12 cellular contexts compared by ENCODE assay signal in genomic region chr3:58521002-58521670, GRCh38. TPM values are rescaled to one million over a fixed set of nuclear protein-coding genes. Genes with fewer than 3 reads are reported as not detected.
DNase-seq lines count a peak whose midpoint lies in the region; ATAC-seq and TF ChIP-seq lines count a peak whose summit lies in the region.
"Had no signal": no experiment of that assay in that cellular context is flagged by ENCODE, and none has a peak within 500 bp of the region (broad histone marks: within the 10 kb centered on the region; RNA-seq: fewer than 3 reads in every experiment).

No MANE protein-coding gene starts in this region.

- 80% methylated on average over 1 of the region's 7 CpGs for WGBS in right lobe of liver (ENCODE audit: insufficient coverage, low coverage, low lambda C conversion rate, missing lambda C conversion rate)

- POLR2A ChIA-PET in HEK293 (lab: Yijun Ruan, JAX): no interaction called here

- TF ChIP-seq CTCF in HEK293 (tag by site-specific recombination; IDR thresholded peaks at IDR 0.05) (no peak), right lobe of liver (IDR thresholded peaks at IDR 0.05) (peak in 1 of 4 donors; percentile 30)

- intact Hi-C loops in right lobe of liver (cut with DNase I): no loop called here

- ATAC-seq in right lobe of liver: peak; percentile 24 to 70 (median 56)
- ATAC-seq in HG03139 (IDR thresholded peaks at IDR 0.05; ENCODE audit: unreplicated experiment): no peak

- no peaks in the 10 kb centered on the region for H3K9me3 ChIP-seq in HEK293 (ENCODE audit: control insufficient read depth, insufficient read depth, low read depth, low read length)
- H3K9me3 ChIP-seq in SJCRH30 (replicated peaks): no peaks in the 10 kb centered on the region
- no peaks in the 10 kb centered on the region for H3K9me3 ChIP-seq in right lobe of liver

- H3K27me3 ChIP-seq in SJCRH30 (no peaks in the 10 kb centered on the region), right lobe of liver (no peaks in the 10 kb centered on the region)

- H3K36me3 ChIP-seq in HEK293 (ENCODE audit: control insufficient read depth in 2 of 2, insufficient read depth in 1 of 2, low read length in 2 of 2) (no peaks in the 10 kb centered on the region), SJCRH30 (no peaks in the 10 kb centered on the region), right lobe of liver (peaks cover 0 to 43% (median 18%) of the 10 kb centered on the region in 4 donors)

- no peak for TF ChIP-seq POLR2A in right lobe of liver (IDR thresholded peaks at IDR 0.05)

- H3K4me3 ChIP-seq in HEK293 (ENCODE audit: low read depth, low read length) (no peak overlapping the region), SJCRH30 (no peak overlapping the region), right lobe of liver (no peak overlapping the region)

- H3K27ac ChIP-seq in HEK293 (ENCODE audit: extremely low read depth, low read depth, low read length) (no peak overlapping the region), SJCRH30 (no peak overlapping the region), right lobe of liver (peak overlapping the region; percentile 51 to 99 (median 95))

- in situ Hi-C loops in G401 (cut with HindIII; ENCODE audit: low sequenced_read_pairs): loop anchor here (10.0 kb wide), 1 partner anchor 326 kb away; no protein-coding TSS in a partner anchor

- DNase-seq in G401 (ENCODE audit: low spot score) (peak; percentile 21), SJCRH30 (peak; percentile 41 to 49), right lobe of liver (peak in 2 of 3 donors; percentile 82 to 88), hepatic stellate cell (ENCODE audit: low spot score) (no peak), NOMO-1 treated with dmso at 0.1 percent for 144 hours (lab: John Stamatoyannopoulos, UW; ENCODE audit: unreplicated experiment) (no peak)
- DNase-seq: effector CD4-positive, alpha-beta T cell; left cardiac atrium; nucleus accumbens; stimulated activated naive CD4-positive, alpha-beta T cell had no signal

- H3K4me1 ChIP-seq in HEK293 (ENCODE audit: control insufficient read depth, insufficient read depth, low read length) (no peaks in the 10 kb centered on the region), SJCRH30 (peaks cover 5% of the 10 kb centered on the region; the same call in 1 of the 2 replicates), right lobe of liver (peaks cover 0 to 86% (median 42%) of the 10 kb centered on the region in 4 donors)

- CTCF ChIA-PET in HEK293 (lab: Yijun Ruan, JAX): interaction anchor here (1.3 kb wide), 1 partner anchor 10 kb away, joined by 4 read pairs; no protein-coding TSS in a partner anchor

TF ChIP-seq in HEK293, 187 proteins besides CTCF, POLR2A, EP300 and RAD21:
- no peak for TF ChIP-seq ZBTB26 (tag by site-specific recombination; optimal IDR thresholded peaks at IDR 0.05)
- TF ChIP-seq ZNF626 (tag by site-specific recombination; IDR thresholded peaks at IDR 0.05): no peak
- TF ChIP-seq OSR2 (tag by site-specific recombination; IDR thresholded peaks at IDR 0.05): peak; percentile 62; the same call in 1 of the 2 replicates
- peak; percentile 52 for TF ChIP-seq ZIC2 (tag by site-specific recombination; IDR thresholded peaks at IDR 0.05)
- peak; percentile 77 for TF ChIP-seq GLIS1 (tag by site-specific recombination; IDR thresholded peaks at IDR 0.05)
- TF ChIP-seq ZNF138 (tag by site-specific recombination; IDR thresholded peaks at IDR 0.05; ENCODE audit: borderline replicate concordance): no peak
- 0 out of 2 replicates have a peak, but pooled peaks have one; percentile 33 for TF ChIP-seq ZNF600 (tag by site-specific recombination; IDR thresholded peaks at IDR 0.05)
- peak; percentile 24; the same call in 1 of the 2 replicates for TF ChIP-seq ZBTB17 (tag by site-specific recombination; IDR thresholded peaks at IDR 0.05)

RNA-seq across cellular contexts. Expression of gene ACOX2, which starts 15.9 kb away (rescaled TPM):
- total RNA-seq in G401 (2014; rRNA removed; shearing (Covaris generic)): 16.1 and 25.4 TPM in 2 replicates
- total RNA-seq in SJCRH30 (2014; rRNA removed; shearing (Covaris generic)): 0.15 and 0.26 TPM in 2 replicates
- total RNA-seq in right lobe of liver: 100 to 1,000 TPM in 3 of 6 experiments, 10 to 100 TPM in 3; 67.8 to 269 (median 149) TPM
- total RNA-seq: T-helper 2 cell treated with Interferon-gamma antibody and Interleukin-4, amounts not matched to agents 100 ng/mL and 5 ng/mL, for 36 hours had no signal

RNA-seq across cellular contexts. Expression of gene KCTD6, which starts 29.2 kb away (rescaled TPM):
- 15.1 and 17.5 TPM in 2 replicates for total RNA-seq in G401 (2014; rRNA removed; shearing (Covaris generic))
- total RNA-seq in SJCRH30 (2014; rRNA removed; shearing (Covaris generic)): 10.9 and 11.5 TPM in 2 replicates
- 1 to 10 TPM; 4.3 to 9.6 (median 8.0) TPM for total RNA-seq in right lobe of liver

RNA-seq across cellular contexts. Expression of gene FAM107A, which starts 56.1 kb away (rescaled TPM):
- total RNA-seq in G401 (2014; rRNA removed; shearing (Covaris generic)): not detected in 2 replicates
- total RNA-seq in SJCRH30 (2014; rRNA removed; shearing (Covaris generic)): 2.0 and 2.6 TPM in 2 replicates
- total RNA-seq in right lobe of liver: 1 to 10 TPM in 3 of 6 experiments, under 1 TPM in 3; 0.33 to 3.6 (median 1.6) TPM
- total RNA-seq: T-helper 2 cell treated with Interferon-gamma antibody and Interleukin-4, amounts not matched to agents 100 ng/mL and 5 ng/mL, for 36 hours had no signal

Comparison
In these comparisons a context has a peak if more than half of its experiments do, and no peak if none do; other contexts are left out.
1. DNase-seq: peak in G401 (single experiment), SJCRH30 (2 of 2) and right lobe of liver (2 of 3); none in hepatic stellate cell (single experiment) and NOMO-1 treated with dmso at 0.1 percent for 144 hours (single experiment).
2. H3K27ac ChIP-seq: peak in right lobe of liver (3 of 3); none in HEK293 (single experiment) and SJCRH30 (single experiment).
3. RNA of gene ACOX2, which starts 15.9 kb away (total RNA-seq): 67.8 to 269 TPM in right lobe of liver and 16.1 to 25.4 TPM in G401; 0.15 to 0.26 TPM in SJCRH30; every median in the first group is over 10 times any median in the second.